Comparison of ENCODE assay signal across 7 cellular contexts in the genomic region with DNA sequence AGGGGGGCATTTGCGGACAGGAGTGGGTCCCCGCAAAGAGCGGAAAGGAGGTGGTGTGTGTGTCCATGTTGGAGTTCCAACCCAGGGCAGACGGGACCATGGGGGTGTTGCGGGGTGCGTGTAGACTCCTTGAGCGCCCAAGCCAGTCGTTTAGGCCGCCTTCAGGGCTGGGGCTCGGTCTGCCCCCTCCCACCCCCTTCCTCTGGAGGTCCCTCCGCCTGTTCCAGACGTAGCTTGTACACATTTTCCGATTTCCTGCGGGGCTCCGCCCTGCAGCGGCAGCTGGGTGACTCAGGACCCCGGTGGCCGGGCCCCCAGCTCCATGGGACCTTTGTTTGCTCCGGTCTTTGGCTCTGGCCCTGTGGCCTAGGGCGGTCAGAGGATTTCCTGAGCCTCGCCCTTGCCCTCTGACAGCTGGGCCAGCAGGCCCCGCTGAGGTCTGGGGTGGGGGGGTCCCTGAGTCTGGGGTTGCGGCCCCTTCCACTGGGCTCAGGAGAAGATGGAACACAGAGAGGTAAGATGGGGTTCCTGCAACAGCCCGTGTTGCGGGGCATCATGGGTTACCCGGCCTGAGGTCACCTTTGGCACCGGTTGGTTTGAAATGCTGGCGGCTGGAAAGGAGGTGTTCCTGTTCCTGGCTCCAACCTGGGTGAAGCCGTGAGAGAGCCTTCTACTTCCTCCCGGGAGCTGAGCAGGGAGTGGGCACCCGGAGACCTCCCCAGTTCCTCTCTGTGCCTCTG. TPM values are rescaled to one million over a fixed set of nuclear protein-coding genes. Genes with fewer than 3 reads are reported as not detected.
A peak's percentile ranks its signal among the peaks of the same experiment; 100 is the strongest.
DNase-seq lines count a peak whose midpoint lies in the region; ATAC-seq and TF ChIP-seq lines count a peak whose summit lies in the region.
"Had no signal": no experiment of that assay in that cellular context is flagged by ENCODE, and none has a peak within 500 bp of the region (broad histone marks: within the 10 kb centered on the region; RNA-seq: fewer than 3 reads in every experiment).

No MANE protein-coding gene starts in this region.

- H3K9me3 ChIP-seq in heart left ventricle: no peaks in the 10 kb centered on the region
- no peaks in the 10 kb centered on the region for H3K9me3 ChIP-seq in suprapubic skin

- TF ChIP-seq POLR2A in heart left ventricle (IDR thresholded peaks at IDR 0.05) (peak in 1 of 2 donors; percentile 38), suprapubic skin (IDR thresholded peaks at IDR 0.05) (no peak)

- H3K4me1 ChIP-seq in heart left ventricle (peaks cover 0 to 28% (median 6%) of the 10 kb centered on the region in 12 donors), suprapubic skin (peaks cover 16% of the 10 kb centered on the region)

- peak; percentile 42 for DNase-seq in activated CD4-positive, alpha-beta T cell treated with anti-CD3 and anti-CD28 coated beads for 48 hours
- no peak for DNase-seq in activated CD4-positive, alpha-beta T cell treated with anti-CD3 and anti-CD28 coated beads, Interleukin-2, amount 50 U/mL, for 1 hour
- DNase-seq in heart left ventricle: peak; percentile 73 to 83 (median 80)
- DNase-seq in suprapubic skin (ENCODE audit: low spot score in 2 of 2): peak in 1 of 2 donors; percentile 68
- DNase-seq in SW 1271 (lab: John Stamatoyannopoulos, UW): no peak
- DNase-seq: foreskin melanocyte had no signal

- H3K27me3 ChIP-seq in heart left ventricle (no peaks in the 10 kb centered on the region), suprapubic skin (no peaks in the 10 kb centered on the region)

- intact Hi-C loops in heart left ventricle (cut with DNase I): loop anchor here in 3 of 10 donors (2.0 to 5.0 kb wide), 4 partner anchors 19 to 84 kb away; a partner anchor contains a TSS

- H3K36me3 ChIP-seq in heart left ventricle: peaks cover 0 to 7% (median 0%) of the 10 kb centered on the region in 9 donors
- H3K36me3 ChIP-seq in suprapubic skin: no peaks in the 10 kb centered on the region

- H3K27ac ChIP-seq in heart left ventricle: peak overlapping the region; percentile 80 to 96 (median 91)
- H3K27ac ChIP-seq in suprapubic skin: peak overlapping the region; percentile 81

- no peak for TF ChIP-seq EP300 in suprapubic skin (IDR thresholded peaks at IDR 0.05)

- H3K4me3 ChIP-seq in heart left ventricle (peak overlapping the region in 11 of 12 donors; percentile 61 to 97 (median 78)), suprapubic skin (peak overlapping the region; percentile 91)

- 60 to 68% (median 67%) methylated on average over 27 to 31 of the region's 31 CpGs for WGBS in heart left ventricle, 4 donors
- WGBS in suprapubic skin: 66% methylated on average over 24 of the region's 31 CpGs

- ATAC-seq in heart left ventricle (peak; percentile 51 to 90 (median 66)), HG03354 (IDR thresholded peaks at IDR 0.05; ENCODE audit: poor library complexity, severe bottlenecking, unreplicated experiment) (no peak)

- TF ChIP-seq CTCF in heart left ventricle (IDR thresholded peaks at IDR 0.05): no peak
- TF ChIP-seq CTCF in suprapubic skin (IDR thresholded peaks at IDR 0.05): no peak

RNA-seq across cellular contexts. Expression of a gene that starts 1.5 kb away (rescaled TPM):
- total RNA-seq in heart left ventricle: 10 to 100 TPM in 1 of 9 donors, 1 to 10 TPM in 8; 3.7 to 16.1 (median 5.9) TPM
- 10 to 100 TPM in 1 of 2 donors, 1 to 10 TPM in 1; 7.3 to 10.5 TPM for polyA plus RNA-seq in heart left ventricle
- 1 to 10 TPM; 3.4 to 6.0 (median 4.4) TPM for total RNA-seq in suprapubic skin

RNA-seq across cellular contexts. Expression of a gene that starts 14.8 kb away (rescaled TPM):
- total RNA-seq in heart left ventricle (100 to 1,000 TPM in 8 of 9 donors, 10 to 100 TPM in 1; 96.8 to 240 (median 211) TPM), suprapubic skin (100 to 1,000 TPM; 101 to 166 (median 161) TPM)
- polyA plus RNA-seq in heart left ventricle: 100 to 1,000 TPM in 1 of 2 donors, 10 to 100 TPM in 1; 67.6 to 199 TPM

RNA-seq across cellular contexts. Expression of a gene that starts 20.1 kb away (rescaled TPM):
- total RNA-seq in heart left ventricle (10 to 100 TPM in 5 of 9 donors, 1 to 10 TPM in 4; 5.1 to 26.0 (median 10.5) TPM), suprapubic skin (10 to 100 TPM; 31.5 to 90.5 (median 75.0) TPM)
- polyA plus RNA-seq in heart left ventricle: 10 to 100 TPM; 10.9 to 29.8 TPM

RNA-seq across cellular contexts. Expression of a gene that starts 47.1 kb away (rescaled TPM):
- total RNA-seq in heart left ventricle: 10 to 100 TPM; 20.5 to 50.2 (median 27.0) TPM
- polyA plus RNA-seq in heart left ventricle: 10 to 100 TPM; 56.6 to 65.7 TPM
- 10 to 100 TPM; 43.5 to 52.4 (median 45.8) TPM for total RNA-seq in suprapubic skin

Comparison
In these comparisons a context has a peak if more than half of its experiments do, and no peak if none do; other contexts are left out.
1. DNase-seq: peak in activated CD4-positive, alpha-beta T cell treated with anti-CD3 and anti-CD28 coated beads for 48 hours (single experiment) and heart left ventricle (5 of 5); none in activated CD4-positive, alpha-beta T cell treated with anti-CD3 and anti-CD28 coated beads, Interleukin-2, amount 50 U/mL, for 1 hour (single experiment) and SW 1271 (0 of 2).